1 cellular context compared by ENCODE assay signal in the genomic region with DNA sequence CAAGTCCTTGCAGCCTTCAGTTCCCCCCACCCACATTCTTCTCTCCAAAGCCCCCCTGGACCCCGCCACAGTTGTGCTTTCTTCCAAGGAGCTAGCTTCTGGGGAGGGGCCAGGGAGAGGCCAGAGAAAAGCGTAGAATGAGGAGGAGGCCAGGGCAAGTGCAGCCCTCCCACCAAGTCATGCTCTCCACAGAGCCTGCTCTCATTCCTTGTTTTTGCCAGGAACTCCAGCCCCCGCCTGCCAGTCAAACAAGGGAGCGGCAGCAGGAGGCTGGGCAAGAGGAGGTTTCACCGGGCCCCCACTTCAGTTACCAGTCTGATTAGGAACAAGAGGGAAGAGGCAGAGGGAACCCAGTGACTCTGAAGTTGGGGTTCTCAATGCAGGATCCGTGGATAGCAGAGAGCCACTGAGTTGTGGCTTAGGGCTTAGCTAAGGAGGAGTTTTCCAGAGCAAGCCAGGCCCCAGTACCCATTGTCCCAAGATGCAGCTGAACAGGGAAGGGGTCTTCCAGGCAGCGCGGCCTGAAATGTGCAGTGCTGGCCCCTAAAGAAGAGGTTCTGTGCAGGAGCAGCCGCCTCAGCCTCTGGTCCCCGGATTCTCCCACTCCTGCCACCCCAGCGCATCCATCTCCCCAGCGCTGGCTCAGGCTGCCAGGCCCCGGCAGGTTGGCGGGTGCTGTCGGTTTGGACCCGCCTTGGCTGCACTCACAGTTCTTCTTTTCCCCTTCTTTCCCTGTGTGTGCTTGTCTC.
TF ChIP-seq lines count a peak whose summit lies in the region.

No MANE protein-coding gene starts in this region.

TF ChIP-seq in IMR-90, 13 proteins besides CTCF, POLR2A, EP300 and RAD21:
- TF ChIP-seq FOS (IDR thresholded peaks at IDR 0.05; ENCODE audit: low read depth, low read length) (no peak), MAFK (IDR thresholded peaks at IDR 0.05; ENCODE audit: low read depth, low read length) (no peak), SMC3 (IDR thresholded peaks at IDR 0.05; ENCODE audit: low read depth, low read length) (no peak), NFE2L2 (IDR thresholded peaks at IDR 0.05; ENCODE audit: low read depth, low read length) (no peak), MXI1 (IDR thresholded peaks at IDR 0.05; ENCODE audit: borderline replicate concordance, low read depth, low read length) (no peak), RFX5 (IDR thresholded peaks at IDR 0.05; ENCODE audit: low read depth, low read length) (no peak), MAZ (IDR thresholded peaks at IDR 0.05; ENCODE audit: borderline replicate concordance, low read depth, low read length) (no peak), BHLHE40 (IDR thresholded peaks at IDR 0.05; ENCODE audit: low read depth, low read length) (no peak), CEBPB (IDR thresholded peaks at IDR 0.05; ENCODE audit: low read depth, low read length) (no peak), CHD1 (IDR thresholded peaks at IDR 0.05; ENCODE audit: low read depth, low read length) (no peak), RCOR1 (IDR thresholded peaks at IDR 0.05; ENCODE audit: insufficient replicate concordance, low read length) (no peak)
- TF ChIP-seq, protein P1, sequence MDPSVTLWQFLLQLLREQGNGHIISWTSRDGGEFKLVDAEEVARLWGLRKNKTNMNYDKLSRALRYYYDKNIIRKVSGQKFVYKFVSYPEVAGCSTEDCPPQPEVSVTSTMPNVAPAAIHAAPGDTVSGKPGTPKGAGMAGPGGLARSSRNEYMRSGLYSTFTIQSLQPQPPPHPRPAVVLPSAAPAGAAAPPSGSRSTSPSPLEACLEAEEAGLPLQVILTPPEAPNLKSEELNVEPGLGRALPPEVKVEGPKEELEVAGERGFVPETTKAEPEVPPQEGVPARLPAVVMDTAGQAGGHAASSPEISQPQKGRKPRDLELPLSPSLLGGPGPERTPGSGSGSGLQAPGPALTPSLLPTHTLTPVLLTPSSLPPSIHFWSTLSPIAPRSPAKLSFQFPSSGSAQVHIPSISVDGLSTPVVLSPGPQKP (IDR thresholded peaks at IDR 0.05; ENCODE audit: borderline replicate concordance, low read depth, low read length) = no peak
- TF ChIP-seq, protein P2, sequence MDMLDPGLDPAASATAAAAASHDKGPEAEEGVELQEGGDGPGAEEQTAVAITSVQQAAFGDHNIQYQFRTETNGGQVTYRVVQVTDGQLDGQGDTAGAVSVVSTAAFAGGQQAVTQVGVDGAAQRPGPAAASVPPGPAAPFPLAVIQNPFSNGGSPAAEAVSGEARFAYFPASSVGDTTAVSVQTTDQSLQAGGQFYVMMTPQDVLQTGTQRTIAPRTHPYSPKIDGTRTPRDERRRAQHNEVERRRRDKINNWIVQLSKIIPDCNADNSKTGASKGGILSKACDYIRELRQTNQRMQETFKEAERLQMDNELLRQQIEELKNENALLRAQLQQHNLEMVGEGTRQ (IDR thresholded peaks at IDR 0.05; ENCODE audit: low read depth, low read length) = no peak
